24 cellular contexts compared by ENCODE assay signal in the genomic region with DNA sequence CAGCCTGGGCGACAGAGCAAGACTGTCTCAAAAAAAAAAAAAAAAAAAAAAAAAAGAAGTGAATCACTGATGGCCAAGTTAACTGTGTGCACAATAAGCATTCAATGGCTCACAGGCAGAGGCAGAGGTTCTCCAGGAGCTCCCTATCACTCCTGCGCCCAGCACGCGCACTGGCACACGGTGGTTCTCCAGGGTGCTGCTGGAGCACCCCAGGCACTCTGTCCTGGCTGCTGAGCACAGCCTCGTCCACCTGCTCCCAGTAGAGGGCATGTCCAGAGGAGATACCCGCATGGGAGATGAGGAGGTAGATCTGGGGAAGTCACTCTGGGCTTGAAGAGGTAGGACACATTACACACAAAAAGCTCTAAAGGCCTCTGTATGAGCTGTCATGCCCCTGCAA.
"Had no signal": no experiment of that assay in that cellular context is flagged by ENCODE, and none has a peak within 500 bp of the region (broad histone marks: within the 10 kb centered on the region; RNA-seq: fewer than 3 reads in every experiment).

No MANE protein-coding gene starts in this region.

- H3K27ac ChIP-seq: HL-60, RWPE1, SJCRH30 had no signal

- ATAC-seq: Panc1, PC-3, SK-N-SH treated with all-trans-retinoic acid at 6 μM for 48 hours had no signal

- H3K27me3 ChIP-seq: MG63, SJCRH30 had no signal

- FAIRE-seq: HTR-8/SVneo had no signal

- H3K9me3 ChIP-seq: MG63, SJCRH30 had no signal

- DNase-seq: Karpas-422, KG1, MG63, NCI-H1092, NCI-H1105 treated with DMSO at 0.1 percent for 48 hours, NCI-H1417 treated with DMSO at 0.1 percent for 48 hours, NCI-H187, NCI-H2029, NCI-H2081 treated with DMSO at 0.1 percent for 48 hours, NCI-H2171, NCI-H226, NCI-H446, NCI-H510A, NCI-H524 treated with DMSO at 0.1 percent for 48 hours, NCI-H69, NCI-H774, PC-3, SHP77, SJCRH30 had no signal

- H3K4me1 ChIP-seq: SJCRH30 had no signal

- H3K4me3 ChIP-seq: MG63, SJCRH30 had no signal
